31 cellular contexts compared by ENCODE assay signal in genomic region chr1:87472716-87473115, GRCh38.
"Had no signal": no experiment of that assay in that cellular context is flagged by ENCODE, and none has a peak within 500 bp of the region (broad histone marks: within the 10 kb centered on the region; RNA-seq: fewer than 3 reads in every experiment).

No MANE protein-coding gene starts in this region.

- H3K36me3 Mint-ChIP-seq: activated naive CD8-positive, alpha-beta T cell had no signal

- H3K4me1 ChIP-seq: esophagus squamous epithelium, gastroesophageal sphincter had no signal

- H3K4me1 Mint-ChIP-seq: activated B cell treated with CpG ODN at 0.5 μM for 24 hours; activated CD4-positive, alpha-beta T cell treated with anti-CD3 and anti-CD28 coated beads for 36 hours; activated CD4-positive, alpha-beta T cell treated with anti-CD3 and anti-CD28 coated beads, Interleukin-2, amount 10 ng/mL, durations not matched to agents 7 days and 5 days; activated T-helper 17 cell treated with anti-CD3 and anti-CD28 coated beads, Interleukin-2, amount 50 U/mL, for 72 hours; central memory CD8-positive, alpha-beta T cell had no signal

- H3K27ac ChIP-seq: brain microvascular endothelial cell, coronary artery, epithelial cell of prostate, esophagus squamous epithelium, gastroesophageal sphincter, WERI-Rb-1 had no signal

- H3K9me3 ChIP-seq: esophagus squamous epithelium, gastroesophageal sphincter had no signal

- H3K4me3 Mint-ChIP-seq: activated B cell treated with CpG ODN at 0.5 μM for 24 hours; activated CD4-positive, alpha-beta T cell treated with anti-CD3 and anti-CD28 coated beads for 36 hours; activated CD4-positive, alpha-beta T cell treated with anti-CD3 and anti-CD28 coated beads, Interleukin-2, amount 10 ng/mL, durations not matched to agents 7 days and 5 days; activated CD8-positive, alpha-beta T cell treated with anti-CD3 and anti-CD28 coated beads for 36 hours; activated naive CD8-positive, alpha-beta T cell; activated T-cell treated with anti-CD3 and anti-CD28 coated beads, Interleukin-2, amount 50 U/mL, for 4 hours; activated T-helper 17 cell treated with anti-CD3 and anti-CD28 coated beads, Interleukin-2, amount 50 U/mL, for 72 hours; central memory CD8-positive, alpha-beta T cell; dendritic cell treated with granulocyte-macrophage colony-stimulating factor and Interleukin-4, amounts not matched to agents 40 ng/mL and 50 ng/mL, for 4 days; effector memory CD8-positive, alpha-beta T cell; T-helper 17 cell; T-helper 2 cell treated with Interferon-gamma antibody and Interleukin-4, amounts not matched to agents 5 μg/mL and 100 μg/mL, for 36 hours had no signal

- DNase-seq: activated B cell treated with CpG ODN at 0.5 μM for 24 hours; activated CD4-positive, alpha-beta T cell treated with anti-CD3 and anti-CD28 coated beads for 36 hours; activated CD4-positive, alpha-beta T cell treated with anti-CD3 and anti-CD28 coated beads, Interleukin-2, amount 10 ng/mL, durations not matched to agents 7 days and 5 days; activated CD4-positive, alpha-beta T cell treated with anti-CD3 and anti-CD28 coated beads, Interleukin-2, amount 50 U/mL, for 4 hours; activated CD8-positive, alpha-beta memory T cell treated with anti-CD3 and anti-CD28 coated beads for 24 hours; activated CD8-positive, alpha-beta T cell treated with anti-CD3 and anti-CD28 coated beads for 36 hours; activated effector memory CD4-positive, alpha-beta T cell treated with Interleukin-2 at 50 U/mL for 16 hours; activated gamma-delta T cell treated with Interleukin-2 at 50 U/mL for 16 hours; activated naive CD4-positive, alpha-beta T cell treated with anti-CD3 and anti-CD28 coated beads, Interleukin-2, amount 50 U/mL, for 16 hours; activated naive CD4-positive, alpha-beta T cell treated with Interleukin-2 at 50 U/mL for 16 hours; activated T-cell treated with anti-CD3 and anti-CD28 coated beads, Interleukin-2, amount 50 U/mL, for 4 hours; amniotic stem cell; anterior cingulate cortex; brain microvascular endothelial cell; dorsolateral prefrontal cortex; effector memory CD8-positive, alpha-beta T cell; esophagus squamous epithelium; foreskin melanocyte; head of caudate nucleus; T-helper 1 cell; T-helper 17 cell; WERI-Rb-1 had no signal

- H3K27me3 ChIP-seq: brain microvascular endothelial cell, dorsolateral prefrontal cortex, esophagus squamous epithelium, gastroesophageal sphincter had no signal

- ATAC-seq: activated CD4-positive, alpha-beta T cell treated with anti-CD3 and anti-CD28 coated beads for 36 hours; activated CD4-positive, CD25-positive, alpha-beta regulatory T cell treated with anti-CD3 and anti-CD28 coated beads, Interleukin-2, amount 50 U/mL, for 24 hours; activated CD8-positive, alpha-beta T cell treated with anti-CD3 and anti-CD28 coated beads for 36 hours; activated T-cell treated with anti-CD3 and anti-CD28 coated beads, Interleukin-2, amount 50 U/mL, for 4 hours; activated T-helper 17 cell treated with anti-CD3 and anti-CD28 coated beads, Interleukin-2, amount 50 U/mL, for 72 hours; effector memory CD8-positive, alpha-beta T cell; gastroesophageal sphincter; T-helper 17 cell had no signal

- H3K27me3 Mint-ChIP-seq: activated B cell treated with CpG ODN at 0.5 μM for 24 hours; activated CD4-positive, alpha-beta T cell treated with anti-CD3 and anti-CD28 coated beads for 36 hours; activated CD4-positive, alpha-beta T cell treated with anti-CD3 and anti-CD28 coated beads, Interleukin-2, amount 10 ng/mL, durations not matched to agents 7 days and 5 days; activated CD8-positive, alpha-beta T cell treated with anti-CD3 and anti-CD28 coated beads for 36 hours; activated naive CD8-positive, alpha-beta T cell; activated T-helper 17 cell treated with anti-CD3 and anti-CD28 coated beads, Interleukin-2, amount 50 U/mL, for 72 hours; central memory CD8-positive, alpha-beta T cell; dendritic cell treated with granulocyte-macrophage colony-stimulating factor and Interleukin-4, amounts not matched to agents 40 ng/mL and 50 ng/mL, for 4 days; effector memory CD8-positive, alpha-beta T cell; T-helper 17 cell had no signal

- H3K27ac Mint-ChIP-seq: activated B cell treated with CpG ODN at 0.5 μM for 24 hours; activated CD4-positive, alpha-beta T cell treated with anti-CD3 and anti-CD28 coated beads for 36 hours; activated CD4-positive, alpha-beta T cell treated with anti-CD3 and anti-CD28 coated beads, Interleukin-2, amount 10 ng/mL, durations not matched to agents 7 days and 5 days; activated CD8-positive, alpha-beta T cell treated with anti-CD3 and anti-CD28 coated beads for 36 hours; activated naive CD8-positive, alpha-beta T cell; activated T-helper 17 cell treated with anti-CD3 and anti-CD28 coated beads, Interleukin-2, amount 50 U/mL, for 72 hours; dendritic cell treated with granulocyte-macrophage colony-stimulating factor and Interleukin-4, amounts not matched to agents 40 ng/mL and 50 ng/mL, for 4 days; effector memory CD8-positive, alpha-beta T cell; T-helper 17 cell; T-helper 2 cell treated with Interferon-gamma antibody and Interleukin-4, amounts not matched to agents 5 μg/mL and 100 μg/mL, for 36 hours had no signal

- H3K4me3 ChIP-seq: coronary artery, dorsolateral prefrontal cortex, esophagus squamous epithelium, gastroesophageal sphincter had no signal

- H3K9me3 Mint-ChIP-seq: activated B cell treated with CpG ODN at 0.5 μM for 24 hours; activated CD4-positive, alpha-beta T cell treated with anti-CD3 and anti-CD28 coated beads, Interleukin-2, amount 10 ng/mL, durations not matched to agents 7 days and 5 days; activated CD8-positive, alpha-beta T cell treated with anti-CD3 and anti-CD28 coated beads for 36 hours; activated T-cell treated with anti-CD3 and anti-CD28 coated beads, Interleukin-2, amount 50 U/mL, for 4 hours; activated T-helper 17 cell treated with anti-CD3 and anti-CD28 coated beads, Interleukin-2, amount 50 U/mL, for 72 hours; central memory CD8-positive, alpha-beta T cell; dendritic cell treated with granulocyte-macrophage colony-stimulating factor and Interleukin-4, amounts not matched to agents 40 ng/mL and 50 ng/mL, for 4 days; effector memory CD8-positive, alpha-beta T cell; T-helper 2 cell treated with Interferon-gamma antibody and Interleukin-4, amounts not matched to agents 5 μg/mL and 100 μg/mL, for 36 hours had no signal

- H3K36me3 ChIP-seq: brain microvascular endothelial cell, esophagus squamous epithelium, gastroesophageal sphincter, WERI-Rb-1 had no signal
